1 cellular context compared by ENCODE assay signal in the genomic region with DNA sequence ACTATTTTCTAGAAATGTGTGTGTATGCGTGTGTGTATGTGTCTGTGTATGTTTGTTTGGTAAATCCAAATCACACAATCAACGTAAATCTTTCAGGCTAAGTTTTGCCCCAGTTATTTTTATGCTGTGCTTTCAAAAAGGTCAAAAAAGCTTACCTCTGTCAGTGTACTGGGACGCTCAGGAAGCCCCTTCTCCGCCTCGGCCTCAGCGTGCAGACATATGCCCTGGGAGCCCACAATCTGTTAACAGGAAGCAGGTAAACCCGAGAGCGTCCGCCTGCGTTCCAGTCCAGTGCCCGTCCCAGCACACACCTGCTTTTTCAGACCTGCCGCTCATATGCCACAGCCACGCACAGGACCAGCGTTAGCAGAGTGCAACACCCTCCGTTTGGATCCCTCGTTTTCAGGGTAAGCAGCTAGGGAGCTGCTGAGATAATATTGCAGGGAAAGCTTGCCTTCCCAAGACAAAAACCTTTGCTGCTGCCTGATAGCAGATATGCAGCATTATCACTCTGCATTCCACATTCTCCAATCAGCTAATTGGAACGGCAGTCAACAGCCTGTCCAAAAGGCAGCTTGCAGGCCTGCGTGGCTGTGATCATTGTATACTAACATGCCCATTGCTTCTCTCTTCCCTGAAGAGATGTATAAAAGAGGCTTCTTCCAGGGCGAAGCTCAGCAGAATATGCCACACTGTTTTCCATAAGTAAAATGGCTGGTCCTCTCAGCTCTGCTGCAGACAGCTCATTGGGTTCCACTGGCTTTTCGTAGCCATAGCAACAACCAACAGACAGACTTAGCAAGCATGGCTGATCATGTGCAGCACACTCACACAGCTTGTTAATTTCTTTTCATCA.
TF ChIP-seq lines count a peak whose summit lies in the region.

A gene with protein sequence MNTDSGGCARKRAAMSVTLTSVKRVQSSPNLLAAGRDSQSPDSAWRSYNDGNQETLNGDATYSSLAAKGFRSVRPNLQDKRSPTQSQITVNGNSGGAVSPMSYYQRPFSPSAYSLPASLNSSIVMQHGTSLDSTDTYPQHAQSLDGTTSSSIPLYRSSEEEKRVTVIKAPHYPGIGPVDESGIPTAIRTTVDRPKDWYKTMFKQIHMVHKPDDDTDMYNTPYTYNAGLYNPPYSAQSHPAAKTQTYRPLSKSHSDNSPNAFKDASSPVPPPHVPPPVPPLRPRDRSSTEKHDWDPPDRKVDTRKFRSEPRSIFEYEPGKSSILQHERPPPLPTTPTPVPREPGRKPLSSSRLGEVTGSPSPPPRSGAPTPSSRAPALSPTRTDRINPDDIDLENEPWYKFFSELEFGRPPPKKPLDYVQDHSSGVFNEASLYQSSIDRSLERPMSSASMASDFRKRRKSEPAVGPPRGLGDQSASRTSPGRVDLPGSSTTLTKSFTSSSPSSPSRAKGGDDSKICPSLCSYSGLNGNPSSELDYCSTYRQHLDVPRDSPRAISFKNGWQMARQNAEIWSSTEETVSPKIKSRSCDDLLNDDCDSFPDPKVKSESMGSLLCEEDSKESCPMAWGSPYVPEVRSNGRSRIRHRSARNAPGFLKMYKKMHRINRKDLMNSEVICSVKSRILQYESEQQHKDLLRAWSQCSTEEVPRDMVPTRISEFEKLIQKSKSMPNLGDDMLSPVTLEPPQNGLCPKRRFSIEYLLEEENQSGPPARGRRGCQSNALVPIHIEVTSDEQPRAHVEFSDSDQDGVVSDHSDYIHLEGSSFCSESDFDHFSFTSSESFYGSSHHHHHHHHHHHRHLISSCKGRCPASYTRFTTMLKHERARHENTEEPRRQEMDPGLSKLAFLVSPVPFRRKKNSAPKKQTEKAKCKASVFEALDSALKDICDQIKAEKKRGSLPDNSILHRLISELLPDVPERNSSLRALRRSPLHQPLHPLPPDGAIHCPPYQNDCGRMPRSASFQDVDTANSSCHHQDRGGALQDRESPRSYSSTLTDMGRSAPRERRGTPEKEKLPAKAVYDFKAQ (N-terminal part only) (minus strand): TSS at position 686 of the 856 bp plus-strand sequence. CDS start 121,623 bp downstream, outside the sequence.

TF ChIP-seq in HepG2, 621 proteins besides CTCF, POLR2A, EP300 and RAD21 (continued from another document and continues in another):
- no peak for TF ChIP-seq CBX5 (CRISPR knock-in tag; IDR thresholded peaks at IDR 0.05; ENCODE audit: borderline replicate concordance)
- TF ChIP-seq ERF (CRISPR knock-in tag; IDR thresholded peaks at IDR 0.05), result peak; percentile 14; the same call in 1 of the 2 replicates
- no peak for TF ChIP-seq ONECUT2 (CRISPR knock-in tag; IDR thresholded peaks at IDR 0.05)
- TF ChIP-seq SOX6 (IDR thresholded peaks at IDR 0.05), result no peak
- no peak; the same call in 1 of the 2 replicates for TF ChIP-seq SOX6 (CRISPR knock-in tag; IDR thresholded peaks at IDR 0.05)
- no peak; the same call in 1 of the 2 replicates for TF ChIP-seq ZNF556 (CRISPR knock-in tag; IDR thresholded peaks at IDR 0.05; ENCODE audit: borderline replicate concordance)
- no peak for TF ChIP-seq NKX3-1 (CRISPR knock-in tag; IDR thresholded peaks at IDR 0.05)
- TF ChIP-seq, protein P1, sequence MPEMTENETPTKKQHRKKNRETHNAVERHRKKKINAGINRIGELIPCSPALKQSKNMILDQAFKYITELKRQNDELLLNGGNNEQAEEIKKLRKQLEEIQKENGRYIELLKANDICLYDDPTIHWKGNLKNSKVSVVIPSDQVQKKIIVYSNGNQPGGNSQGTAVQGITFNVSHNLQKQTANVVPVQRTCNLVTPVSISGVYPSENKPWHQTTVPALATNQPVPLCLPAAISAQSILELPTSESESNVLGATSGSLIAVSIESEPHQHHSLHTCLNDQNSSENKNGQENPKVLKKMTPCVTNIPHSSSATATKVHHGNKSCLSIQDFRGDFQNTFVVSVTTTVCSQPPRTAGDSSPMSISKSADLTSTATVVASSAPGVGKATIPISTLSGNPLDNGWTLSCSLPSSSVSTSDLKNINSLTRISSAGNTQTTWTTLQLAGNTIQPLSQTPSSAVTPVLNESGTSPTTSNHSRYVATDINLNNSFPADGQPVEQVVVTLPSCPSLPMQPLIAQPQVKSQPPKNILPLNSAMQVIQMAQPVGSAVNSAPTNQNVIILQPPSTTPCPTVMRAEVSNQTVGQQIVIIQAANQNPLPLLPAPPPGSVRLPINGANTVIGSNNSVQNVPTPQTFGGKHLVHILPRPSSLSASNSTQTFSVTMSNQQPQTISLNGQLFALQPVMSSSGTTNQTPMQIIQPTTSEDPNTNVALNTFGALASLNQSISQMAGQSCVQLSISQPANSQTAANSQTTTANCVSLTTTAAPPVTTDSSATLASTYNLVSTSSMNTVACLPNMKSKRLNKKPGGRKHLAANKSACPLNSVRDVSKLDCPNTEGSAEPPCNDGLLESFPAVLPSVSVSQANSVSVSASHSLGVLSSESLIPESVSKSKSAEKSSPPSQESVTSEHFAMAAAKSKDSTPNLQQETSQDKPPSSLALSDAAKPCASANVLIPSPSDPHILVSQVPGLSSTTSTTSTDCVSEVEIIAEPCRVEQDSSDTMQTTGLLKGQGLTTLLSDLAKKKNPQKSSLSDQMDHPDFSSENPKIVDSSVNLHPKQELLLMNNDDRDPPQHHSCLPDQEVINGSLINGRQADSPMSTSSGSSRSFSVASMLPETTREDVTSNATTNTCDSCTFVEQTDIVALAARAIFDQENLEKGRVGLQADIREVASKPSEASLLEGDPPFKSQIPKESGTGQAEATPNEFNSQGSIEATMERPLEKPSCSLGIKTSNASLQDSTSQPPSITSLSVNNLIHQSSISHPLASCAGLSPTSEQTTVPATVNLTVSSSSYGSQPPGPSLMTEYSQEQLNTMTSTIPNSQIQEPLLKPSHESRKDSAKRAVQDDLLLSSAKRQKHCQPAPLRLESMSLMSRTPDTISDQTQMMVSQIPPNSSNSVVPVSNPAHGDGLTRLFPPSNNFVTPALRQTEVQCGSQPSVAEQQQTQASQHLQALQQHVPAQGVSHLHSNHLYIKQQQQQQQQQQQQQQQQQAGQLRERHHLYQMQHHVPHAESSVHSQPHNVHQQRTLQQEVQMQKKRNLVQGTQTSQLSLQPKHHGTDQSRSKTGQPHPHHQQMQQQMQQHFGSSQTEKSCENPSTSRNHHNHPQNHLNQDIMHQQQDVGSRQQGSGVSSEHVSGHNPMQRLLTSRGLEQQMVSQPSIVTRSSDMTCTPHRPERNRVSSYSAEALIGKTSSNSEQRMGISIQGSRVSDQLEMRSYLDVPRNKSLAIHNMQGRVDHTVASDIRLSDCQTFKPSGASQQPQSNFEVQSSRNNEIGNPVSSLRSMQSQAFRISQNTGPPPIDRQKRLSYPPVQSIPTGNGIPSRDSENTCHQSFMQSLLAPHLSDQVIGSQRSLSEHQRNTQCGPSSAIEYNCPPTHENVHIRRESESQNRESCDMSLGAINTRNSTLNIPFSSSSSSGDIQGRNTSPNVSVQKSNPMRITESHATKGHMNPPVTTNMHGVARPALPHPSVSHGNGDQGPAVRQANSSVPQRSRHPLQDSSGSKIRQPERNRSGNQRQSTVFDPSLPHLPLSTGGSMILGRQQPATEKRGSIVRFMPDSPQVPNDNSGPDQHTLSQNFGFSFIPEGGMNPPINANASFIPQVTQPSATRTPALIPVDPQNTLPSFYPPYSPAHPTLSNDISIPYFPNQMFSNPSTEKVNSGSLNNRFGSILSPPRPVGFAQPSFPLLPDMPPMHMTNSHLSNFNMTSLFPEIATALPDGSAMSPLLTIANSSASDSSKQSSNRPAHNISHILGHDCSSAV (CRISPR knock-in tag; IDR thresholded peaks at IDR 0.05; ENCODE audit: borderline replicate concordance), result no peak
- no peak for TF ChIP-seq ZNF30 (CRISPR knock-in tag; IDR thresholded peaks at IDR 0.05)
- no peak for TF ChIP-seq ARNTL (CRISPR knock-in tag; IDR thresholded peaks at IDR 0.05)
- TF ChIP-seq, protein P2, sequence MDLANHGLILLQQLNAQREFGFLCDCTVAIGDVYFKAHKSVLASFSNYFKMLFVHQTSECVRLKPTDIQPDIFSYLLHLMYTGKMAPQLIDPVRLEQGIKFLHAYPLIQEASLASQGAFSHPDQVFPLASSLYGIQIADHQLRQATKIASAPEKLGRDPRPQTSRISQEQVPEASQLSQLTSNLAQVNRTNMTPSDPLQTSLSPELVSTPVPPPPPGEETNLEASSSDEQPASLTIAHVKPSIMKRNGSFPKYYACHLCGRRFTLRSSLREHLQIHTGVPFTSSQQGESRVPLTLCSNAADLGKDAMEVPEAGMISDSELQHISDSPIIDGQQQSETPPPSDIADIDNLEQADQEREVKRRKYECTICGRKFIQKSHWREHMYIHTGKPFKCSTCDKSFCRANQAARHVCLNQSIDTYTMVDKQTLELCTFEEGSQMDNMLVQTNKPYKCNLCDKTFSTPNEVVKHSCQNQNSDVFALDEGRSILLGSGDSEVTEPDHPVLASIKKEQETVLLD (CRISPR knock-in tag; IDR thresholded peaks at IDR 0.05; ENCODE audit: low read depth), result no peak
- TF ChIP-seq MEF2D (CRISPR knock-in tag; IDR thresholded peaks at IDR 0.05), result 0 out of 2 replicates have a peak, but pooled peaks have one; percentile 37
- TF ChIP-seq KDM5A (IDR thresholded peaks at IDR 0.05; ENCODE audit: borderline replicate concordance, low read length), result no peak
- TF ChIP-seq, protein P3, sequence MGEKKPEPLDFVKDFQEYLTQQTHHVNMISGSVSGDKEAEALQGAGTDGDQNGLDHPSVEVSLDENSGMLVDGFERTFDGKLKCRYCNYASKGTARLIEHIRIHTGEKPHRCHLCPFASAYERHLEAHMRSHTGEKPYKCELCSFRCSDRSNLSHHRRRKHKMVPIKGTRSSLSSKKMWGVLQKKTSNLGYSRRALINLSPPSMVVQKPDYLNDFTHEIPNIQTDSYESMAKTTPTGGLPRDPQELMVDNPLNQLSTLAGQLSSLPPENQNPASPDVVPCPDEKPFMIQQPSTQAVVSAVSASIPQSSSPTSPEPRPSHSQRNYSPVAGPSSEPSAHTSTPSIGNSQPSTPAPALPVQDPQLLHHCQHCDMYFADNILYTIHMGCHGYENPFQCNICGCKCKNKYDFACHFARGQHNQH (CRISPR knock-in tag; IDR thresholded peaks at IDR 0.05), result peak; percentile 60; the same call in 1 of the 2 replicates
- no peak; the same call in 1 of the 2 replicates for TF ChIP-seq ZNF891 (CRISPR knock-in tag; IDR thresholded peaks at IDR 0.05)
- no peak for TF ChIP-seq GZF1 (CRISPR knock-in tag; IDR thresholded peaks at IDR 0.05)
- TF ChIP-seq, protein P4, sequence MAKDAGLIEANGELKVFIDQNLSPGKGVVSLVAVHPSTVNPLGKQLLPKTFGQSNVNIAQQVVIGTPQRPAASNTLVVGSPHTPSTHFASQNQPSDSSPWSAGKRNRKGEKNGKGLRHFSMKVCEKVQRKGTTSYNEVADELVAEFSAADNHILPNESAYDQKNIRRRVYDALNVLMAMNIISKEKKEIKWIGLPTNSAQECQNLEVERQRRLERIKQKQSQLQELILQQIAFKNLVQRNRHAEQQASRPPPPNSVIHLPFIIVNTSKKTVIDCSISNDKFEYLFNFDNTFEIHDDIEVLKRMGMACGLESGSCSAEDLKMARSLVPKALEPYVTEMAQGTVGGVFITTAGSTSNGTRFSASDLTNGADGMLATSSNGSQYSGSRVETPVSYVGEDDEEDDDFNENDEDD (CRISPR knock-in tag; IDR thresholded peaks at IDR 0.05; ENCODE audit: borderline replicate concordance), result no peak
- TF ChIP-seq EEA1 (CRISPR knock-in tag; IDR thresholded peaks at IDR 0.05; ENCODE audit: borderline replicate concordance), result no peak
- TF ChIP-seq RBAK (CRISPR knock-in tag; IDR thresholded peaks at IDR 0.05), result no peak
- TF ChIP-seq RFX1 (IDR thresholded peaks at IDR 0.05), result peak; percentile 82
- TF ChIP-seq MXI1 (IDR thresholded peaks at IDR 0.05; ENCODE audit: borderline replicate concordance, low read depth, low read length), result peak; percentile 77; the same call in 2 of the 3 replicates
- TF ChIP-seq, protein P5, sequence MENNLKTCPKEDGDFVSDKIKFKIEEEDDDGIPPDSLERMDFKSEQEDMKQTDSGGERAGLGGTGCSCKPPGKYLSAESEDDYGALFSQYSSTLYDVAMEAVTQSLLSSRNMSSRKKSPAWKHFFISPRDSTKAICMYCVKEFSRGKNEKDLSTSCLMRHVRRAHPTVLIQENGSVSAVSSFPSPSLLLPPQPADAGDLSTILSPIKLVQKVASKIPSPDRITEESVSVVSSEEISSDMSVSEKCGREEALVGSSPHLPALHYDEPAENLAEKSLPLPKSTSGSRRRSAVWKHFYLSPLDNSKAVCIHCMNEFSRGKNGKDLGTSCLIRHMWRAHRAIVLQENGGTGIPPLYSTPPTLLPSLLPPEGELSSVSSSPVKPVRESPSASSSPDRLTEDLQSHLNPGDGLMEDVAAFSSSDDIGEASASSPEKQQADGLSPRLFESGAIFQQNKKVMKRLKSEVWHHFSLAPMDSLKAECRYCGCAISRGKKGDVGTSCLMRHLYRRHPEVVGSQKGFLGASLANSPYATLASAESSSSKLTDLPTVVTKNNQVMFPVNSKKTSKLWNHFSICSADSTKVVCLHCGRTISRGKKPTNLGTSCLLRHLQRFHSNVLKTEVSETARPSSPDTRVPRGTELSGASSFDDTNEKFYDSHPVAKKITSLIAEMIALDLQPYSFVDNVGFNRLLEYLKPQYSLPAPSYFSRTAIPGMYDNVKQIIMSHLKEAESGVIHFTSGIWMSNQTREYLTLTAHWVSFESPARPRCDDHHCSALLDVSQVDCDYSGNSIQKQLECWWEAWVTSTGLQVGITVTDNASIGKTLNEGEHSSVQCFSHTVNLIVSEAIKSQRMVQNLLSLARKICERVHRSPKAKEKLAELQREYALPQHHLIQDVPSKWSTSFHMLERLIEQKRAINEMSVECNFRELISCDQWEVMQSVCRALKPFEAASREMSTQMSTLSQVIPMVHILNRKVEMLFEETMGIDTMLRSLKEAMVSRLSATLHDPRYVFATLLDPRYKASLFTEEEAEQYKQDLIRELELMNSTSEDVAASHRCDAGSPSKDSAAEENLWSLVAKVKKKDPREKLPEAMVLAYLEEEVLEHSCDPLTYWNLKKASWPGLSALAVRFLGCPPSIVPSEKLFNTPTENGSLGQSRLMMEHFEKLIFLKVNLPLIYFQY (CRISPR knock-in tag; IDR thresholded peaks at IDR 0.05; ENCODE audit: borderline replicate concordance), result no peak
- TF ChIP-seq, protein P6, sequence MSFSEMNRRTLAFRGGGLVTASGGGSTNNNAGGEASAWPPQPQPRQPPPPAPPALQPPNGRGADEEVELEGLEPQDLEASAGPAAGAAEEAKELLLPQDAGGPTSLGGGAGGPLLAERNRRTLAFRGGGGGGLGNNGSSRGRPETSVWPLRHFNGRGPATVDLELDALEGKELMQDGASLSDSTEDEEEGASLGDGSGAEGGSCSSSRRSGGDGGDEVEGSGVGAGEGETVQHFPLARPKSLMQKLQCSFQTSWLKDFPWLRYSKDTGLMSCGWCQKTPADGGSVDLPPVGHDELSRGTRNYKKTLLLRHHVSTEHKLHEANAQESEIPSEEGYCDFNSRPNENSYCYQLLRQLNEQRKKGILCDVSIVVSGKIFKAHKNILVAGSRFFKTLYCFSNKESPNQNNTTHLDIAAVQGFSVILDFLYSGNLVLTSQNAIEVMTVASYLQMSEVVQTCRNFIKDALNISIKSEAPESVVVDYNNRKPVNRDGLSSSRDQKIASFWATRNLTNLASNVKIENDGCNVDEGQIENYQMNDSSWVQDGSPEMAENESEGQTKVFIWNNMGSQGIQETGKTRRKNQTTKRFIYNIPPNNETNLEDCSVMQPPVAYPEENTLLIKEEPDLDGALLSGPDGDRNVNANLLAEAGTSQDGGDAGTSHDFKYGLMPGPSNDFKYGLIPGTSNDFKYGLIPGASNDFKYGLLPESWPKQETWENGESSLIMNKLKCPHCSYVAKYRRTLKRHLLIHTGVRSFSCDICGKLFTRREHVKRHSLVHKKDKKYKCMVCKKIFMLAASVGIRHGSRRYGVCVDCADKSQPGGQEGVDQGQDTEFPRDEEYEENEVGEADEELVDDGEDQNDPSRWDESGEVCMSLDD (CRISPR knock-in tag; IDR thresholded peaks at IDR 0.05; ENCODE audit: borderline replicate concordance), result peak; percentile 43; the same call in 1 of the 2 replicates
- TF ChIP-seq ZNF235 (CRISPR knock-in tag; IDR thresholded peaks at IDR 0.05; ENCODE audit: borderline replicate concordance), result no peak
- TF ChIP-seq ZNF446 (CRISPR knock-in tag; IDR thresholded peaks at IDR 0.05), result no peak
